Comparison of ENCODE assay signal across 29 cellular contexts in genomic region chr11:85027346-85027745, GRCh38.
"Had no signal": no experiment of that assay in that cellular context is flagged by ENCODE, and none has a peak within 500 bp of the region (broad histone marks: within the 10 kb centered on the region; RNA-seq: fewer than 3 reads in every experiment).

No MANE protein-coding gene starts in this region.

- DNase-seq: activated CD4-positive, alpha-beta T cell treated with anti-CD3 and anti-CD28 coated beads for 4 hours; activated CD8-positive, alpha-beta memory T cell treated with anti-CD3 and anti-CD28 coated beads, Interleukin-2, amount 50 U/mL, for 48 hours; activated CD8-positive, alpha-beta T cell treated with anti-CD3 and anti-CD28 coated beads for 36 hours; activated effector memory CD4-positive, alpha-beta T cell treated with anti-CD3 and anti-CD28 coated beads, Interleukin-2, amount 50 U/mL, for 16 hours; activated naive CD4-positive, alpha-beta T cell treated with Interleukin-2 at 50 U/mL for 16 hours; activated naive CD8-positive, alpha-beta T cell treated with anti-CD3 and anti-CD28 coated beads, Interleukin-2, amount 50 U/mL, for 24 hours; activated T-cell treated with anti-CD3 and anti-CD28 coated beads, Interleukin-2, amount 50 U/mL, for 24 hours; amniotic stem cell; body of pancreas; central memory CD4-positive, alpha-beta T cell; MG63; MV-4-11; NCI-H1092 treated with DMSO at 0.1 percent for 48 hours; NCI-H1417 treated with DMSO at 0.1 percent for 48 hours; NCI-H1694; NCI-H2029; NCI-H2107; NCI-H2171 treated with DMSO at 0.1 percent for 48 hours; NCI-H226; NCI-H510A; NCI-H526 treated with DMSO at 0.1 percent for 48 hours; NCI-H82; RPMI8226; SIG-M5; T-helper 1 cell had no signal

- H3K27ac ChIP-seq: ascending aorta, body of pancreas, SK-N-MC had no signal

- ATAC-seq: activated CD4-positive, CD25-positive, alpha-beta regulatory T cell treated with anti-CD3 and anti-CD28 coated beads, Interleukin-2, amount 50 U/mL, for 24 hours; activated CD8-positive, alpha-beta T cell treated with anti-CD3 and anti-CD28 coated beads for 36 hours; activated naive CD4-positive, alpha-beta T cell treated with anti-CD3 and anti-CD28 coated beads, Interleukin-2, amount 50 U/mL, for 72 hours; activated naive CD8-positive, alpha-beta T cell treated with anti-CD3 and anti-CD28 coated beads, Interleukin-2, amount 50 U/mL, for 24 hours; body of pancreas had no signal

- H3K4me1 ChIP-seq: ascending aorta, body of pancreas had no signal

- H3K9me3 ChIP-seq: ascending aorta, body of pancreas, MG63 had no signal

- H3K27me3 ChIP-seq: ascending aorta, body of pancreas, MG63 had no signal

- H3K36me3 ChIP-seq: ascending aorta, MG63 had no signal

- H3K4me3 ChIP-seq: ascending aorta, body of pancreas, MG63, SK-N-MC had no signal
